2 cellular contexts compared by ENCODE assay signal in genomic region chr9:127769985-127770904, GRCh38.
TF ChIP-seq lines count a peak whose summit lies in the region.

No MANE protein-coding gene starts in this region.

TF ChIP-seq in SK-N-SH, 30 proteins besides CTCF, POLR2A, EP300 and RAD21 (continued from another document):
- TF ChIP-seq EZH2phosphoT487 (IDR thresholded peaks at IDR 0.05; ENCODE audit: borderline replicate concordance, low read depth) (no peak), ZBTB33 (IDR thresholded peaks at IDR 0.05; ENCODE audit: borderline replicate concordance, low read depth) (no peak), TAF1 (IDR thresholded peaks at IDR 0.05; ENCODE audit: borderline replicate concordance, low read depth, low read length) (no peak), FOXM1 (IDR thresholded peaks at IDR 0.05; ENCODE audit: low read depth) (no peak), FOSL2 (IDR thresholded peaks at IDR 0.05; ENCODE audit: borderline replicate concordance, low read depth) (no peak), SMC3 (IDR thresholded peaks at IDR 0.05; ENCODE audit: low read depth, low read length) (no peak), MEF2A (IDR thresholded peaks at IDR 0.05; ENCODE audit: borderline replicate concordance, low read depth) (no peak), ELF1 (IDR thresholded peaks at IDR 0.05) (no peak), REST (IDR thresholded peaks at IDR 0.05; ENCODE audit: low read depth, low read length) (no peak), TEAD4 (IDR thresholded peaks at IDR 0.05; ENCODE audit: borderline replicate concordance, insufficient read depth) (no peak), JUND (IDR thresholded peaks at IDR 0.05) (no peak), SIN3A (IDR thresholded peaks at IDR 0.05; ENCODE audit: borderline replicate concordance, low read depth, low read length) (no peak)
- TF ChIP-seq, protein P1, sequence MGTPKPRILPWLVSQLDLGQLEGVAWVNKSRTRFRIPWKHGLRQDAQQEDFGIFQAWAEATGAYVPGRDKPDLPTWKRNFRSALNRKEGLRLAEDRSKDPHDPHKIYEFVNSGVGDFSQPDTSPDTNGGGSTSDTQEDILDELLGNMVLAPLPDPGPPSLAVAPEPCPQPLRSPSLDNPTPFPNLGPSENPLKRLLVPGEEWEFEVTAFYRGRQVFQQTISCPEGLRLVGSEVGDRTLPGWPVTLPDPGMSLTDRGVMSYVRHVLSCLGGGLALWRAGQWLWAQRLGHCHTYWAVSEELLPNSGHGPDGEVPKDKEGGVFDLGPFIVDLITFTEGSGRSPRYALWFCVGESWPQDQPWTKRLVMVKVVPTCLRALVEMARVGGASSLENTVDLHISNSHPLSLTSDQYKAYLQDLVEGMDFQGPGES (IDR thresholded peaks at IDR 0.05; ENCODE audit: low read depth, low read length) = no peak

TF ChIP-seq in SK-N-SH treated with all-trans-retinoic acid at 6 μM for 48 hours, 23 proteins besides CTCF, POLR2A, EP300 and RAD21 (continued from another document):
- TF ChIP-seq, protein P2, sequence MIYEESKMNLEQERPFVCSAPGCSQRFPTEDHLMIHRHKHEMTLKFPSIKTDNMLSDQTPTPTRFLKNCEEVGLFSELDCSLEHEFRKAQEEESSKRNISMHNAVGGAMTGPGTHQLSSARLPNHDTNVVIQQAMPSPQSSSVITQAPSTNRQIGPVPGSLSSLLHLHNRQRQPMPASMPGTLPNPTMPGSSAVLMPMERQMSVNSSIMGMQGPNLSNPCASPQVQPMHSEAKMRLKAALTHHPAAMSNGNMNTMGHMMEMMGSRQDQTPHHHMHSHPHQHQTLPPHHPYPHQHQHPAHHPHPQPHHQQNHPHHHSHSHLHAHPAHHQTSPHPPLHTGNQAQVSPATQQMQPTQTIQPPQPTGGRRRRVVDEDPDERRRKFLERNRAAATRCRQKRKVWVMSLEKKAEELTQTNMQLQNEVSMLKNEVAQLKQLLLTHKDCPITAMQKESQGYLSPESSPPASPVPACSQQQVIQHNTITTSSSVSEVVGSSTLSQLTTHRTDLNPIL (CRISPR knock-in tag; IDR thresholded peaks at IDR 0.05; ENCODE audit: low read depth) = no peak
- no peak for TF ChIP-seq ZNF8 (CRISPR knock-in tag; IDR thresholded peaks at IDR 0.05)
- no peak for TF ChIP-seq PATZ1 (CRISPR knock-in tag; IDR thresholded peaks at IDR 0.05; ENCODE audit: borderline replicate concordance)
- TF ChIP-seq SNAI2 (CRISPR knock-in tag; IDR thresholded peaks at IDR 0.05) = no peak
- TF ChIP-seq CSRNP3 (CRISPR knock-in tag; IDR thresholded peaks at IDR 0.05) = no peak
- no peak for TF ChIP-seq OSR1 (CRISPR knock-in tag; IDR thresholded peaks at IDR 0.05)
- TF ChIP-seq, protein P3, sequence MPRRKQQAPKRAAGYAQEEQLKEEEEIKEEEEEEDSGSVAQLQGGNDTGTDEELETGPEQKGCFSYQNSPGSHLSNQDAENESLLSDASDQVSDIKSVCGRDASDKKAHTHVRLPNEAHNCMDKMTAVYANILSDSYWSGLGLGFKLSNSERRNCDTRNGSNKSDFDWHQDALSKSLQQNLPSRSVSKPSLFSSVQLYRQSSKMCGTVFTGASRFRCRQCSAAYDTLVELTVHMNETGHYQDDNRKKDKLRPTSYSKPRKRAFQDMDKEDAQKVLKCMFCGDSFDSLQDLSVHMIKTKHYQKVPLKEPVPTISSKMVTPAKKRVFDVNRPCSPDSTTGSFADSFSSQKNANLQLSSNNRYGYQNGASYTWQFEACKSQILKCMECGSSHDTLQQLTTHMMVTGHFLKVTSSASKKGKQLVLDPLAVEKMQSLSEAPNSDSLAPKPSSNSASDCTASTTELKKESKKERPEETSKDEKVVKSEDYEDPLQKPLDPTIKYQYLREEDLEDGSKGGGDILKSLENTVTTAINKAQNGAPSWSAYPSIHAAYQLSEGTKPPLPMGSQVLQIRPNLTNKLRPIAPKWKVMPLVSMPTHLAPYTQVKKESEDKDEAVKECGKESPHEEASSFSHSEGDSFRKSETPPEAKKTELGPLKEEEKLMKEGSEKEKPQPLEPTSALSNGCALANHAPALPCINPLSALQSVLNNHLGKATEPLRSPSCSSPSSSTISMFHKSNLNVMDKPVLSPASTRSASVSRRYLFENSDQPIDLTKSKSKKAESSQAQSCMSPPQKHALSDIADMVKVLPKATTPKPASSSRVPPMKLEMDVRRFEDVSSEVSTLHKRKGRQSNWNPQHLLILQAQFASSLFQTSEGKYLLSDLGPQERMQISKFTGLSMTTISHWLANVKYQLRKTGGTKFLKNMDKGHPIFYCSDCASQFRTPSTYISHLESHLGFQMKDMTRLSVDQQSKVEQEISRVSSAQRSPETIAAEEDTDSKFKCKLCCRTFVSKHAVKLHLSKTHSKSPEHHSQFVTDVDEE (CRISPR knock-in tag; IDR thresholded peaks at IDR 0.05) = no peak
- no peak for TF ChIP-seq ISL1 (CRISPR knock-in tag; IDR thresholded peaks at IDR 0.05)
- no peak for TF ChIP-seq RARB (CRISPR knock-in tag; IDR thresholded peaks at IDR 0.05)
- TF ChIP-seq ZFP30 (CRISPR knock-in tag; IDR thresholded peaks at IDR 0.05) = no peak
- no peak for TF ChIP-seq CSDC2 (CRISPR knock-in tag; IDR thresholded peaks at IDR 0.05)
